In the genomic region with DNA sequence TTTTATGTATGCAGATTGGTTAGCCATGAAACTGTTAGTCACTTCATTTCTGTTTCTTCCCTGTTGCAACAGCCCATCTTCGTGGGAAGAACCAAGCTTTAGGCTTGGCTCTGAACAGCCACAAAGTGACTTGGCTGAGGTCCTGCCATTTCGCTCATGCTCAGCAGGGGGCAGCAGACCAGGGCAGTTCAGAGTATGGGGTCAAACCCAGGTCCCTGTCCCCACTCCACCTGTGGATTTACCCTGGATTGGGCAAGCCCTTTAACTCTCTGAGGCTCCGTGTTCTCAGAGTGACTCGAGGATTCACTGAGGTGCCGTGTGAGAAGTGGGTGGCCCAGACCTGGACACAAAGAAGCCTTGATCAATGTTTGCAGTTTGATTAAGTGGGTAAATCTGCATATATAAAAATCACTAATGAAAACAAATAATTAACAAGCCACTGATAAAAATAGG, we compare ENCODE assay signal across 1 cellular context.
TF ChIP-seq lines count a peak whose summit lies in the region.

No MANE protein-coding gene starts in this region.

TF ChIP-seq in HepG2, 621 proteins besides CTCF, POLR2A, EP300 and RAD21 (continued from another document and continues in another):
- TF ChIP-seq, protein P1, sequence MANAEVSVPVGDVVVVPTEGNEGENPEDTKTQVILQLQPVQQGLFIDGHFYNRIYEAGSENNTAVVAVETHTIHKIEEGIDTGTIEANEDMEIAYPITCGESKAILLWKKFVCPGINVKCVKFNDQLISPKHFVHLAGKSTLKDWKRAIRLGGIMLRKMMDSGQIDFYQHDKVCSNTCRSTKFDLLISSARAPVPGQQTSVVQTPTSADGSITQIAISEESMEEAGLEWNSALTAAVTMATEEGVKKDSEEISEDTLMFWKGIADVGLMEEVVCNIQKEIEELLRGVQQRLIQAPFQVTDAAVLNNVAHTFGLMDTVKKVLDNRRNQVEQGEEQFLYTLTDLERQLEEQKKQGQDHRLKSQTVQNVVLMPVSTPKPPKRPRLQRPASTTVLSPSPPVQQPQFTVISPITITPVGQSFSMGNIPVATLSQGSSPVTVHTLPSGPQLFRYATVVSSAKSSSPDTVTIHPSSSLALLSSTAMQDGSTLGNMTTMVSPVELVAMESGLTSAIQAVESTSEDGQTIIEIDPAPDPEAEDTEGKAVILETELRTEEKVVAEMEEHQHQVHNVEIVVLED (CRISPR knock-in tag; IDR thresholded peaks at IDR 0.05; ENCODE audit: borderline replicate concordance) = peak; percentile 27; the same call in 1 of the 2 replicates
- TF ChIP-seq GFI1 (CRISPR knock-in tag; IDR thresholded peaks at IDR 0.05; ENCODE audit: borderline replicate concordance) = no peak
- peak; percentile 63; the same call in 1 of the 2 replicates for TF ChIP-seq ZBTB25 (CRISPR knock-in tag; IDR thresholded peaks at IDR 0.05)
- no peak for TF ChIP-seq MTA1 (CRISPR knock-in tag; IDR thresholded peaks at IDR 0.05; ENCODE audit: borderline replicate concordance)
- TF ChIP-seq MBNL3 (CRISPR knock-in tag; conservative IDR thresholded peaks at IDR 0.05) = no peak
- no peak for TF ChIP-seq SNAPC2 (CRISPR knock-in tag; IDR thresholded peaks at IDR 0.05)
- TF ChIP-seq ZNF687 (CRISPR knock-in tag; IDR thresholded peaks at IDR 0.05) = peak; percentile 28; the same call in 1 of the 2 replicates
- TF ChIP-seq ZNF777 (CRISPR knock-in tag; IDR thresholded peaks at IDR 0.05) = no peak
- no peak for TF ChIP-seq ZBTB2 (CRISPR knock-in tag; IDR thresholded peaks at IDR 0.05; ENCODE audit: low read depth)
- TF ChIP-seq, protein P2, sequence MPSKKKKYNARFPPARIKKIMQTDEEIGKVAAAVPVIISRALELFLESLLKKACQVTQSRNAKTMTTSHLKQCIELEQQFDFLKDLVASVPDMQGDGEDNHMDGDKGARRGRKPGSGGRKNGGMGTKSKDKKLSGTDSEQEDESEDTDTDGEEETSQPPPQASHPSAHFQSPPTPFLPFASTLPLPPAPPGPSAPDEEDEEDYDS (CRISPR knock-in tag; IDR thresholded peaks at IDR 0.05) = no peak; the same call in 1 of the 2 replicates
- TF ChIP-seq ZNF775 (CRISPR knock-in tag; IDR thresholded peaks at IDR 0.05; ENCODE audit: borderline replicate concordance) = no peak
- TF ChIP-seq MAF1 (CRISPR knock-in tag; IDR thresholded peaks at IDR 0.05; ENCODE audit: borderline replicate concordance) = no peak
- no peak for TF ChIP-seq KAT7 (CRISPR knock-in tag; IDR thresholded peaks at IDR 0.05; ENCODE audit: borderline replicate concordance)
- no peak for TF ChIP-seq U2AF1 (optimal IDR thresholded peaks at IDR 0.05; ENCODE audit: low read depth, low read length)
- TF ChIP-seq ZFP82 (CRISPR knock-in tag; IDR thresholded peaks at IDR 0.05; ENCODE audit: borderline replicate concordance) = no peak
- TF ChIP-seq ZNF136 (CRISPR knock-in tag; IDR thresholded peaks at IDR 0.05; ENCODE audit: low read depth) = no peak
- TF ChIP-seq SRSF9 (IDR thresholded peaks at IDR 0.05; ENCODE audit: borderline replicate concordance, insufficient read depth, low read depth, low read length, poor library complexity, severe bottlenecking) = no peak
- TF ChIP-seq ZBTB3 (CRISPR knock-in tag; IDR thresholded peaks at IDR 0.05; ENCODE audit: borderline replicate concordance, low read depth) = no peak
- no peak for TF ChIP-seq ZNF562 (CRISPR knock-in tag; IDR thresholded peaks at IDR 0.05; ENCODE audit: borderline replicate concordance)
- TF ChIP-seq JARID2 (CRISPR knock-in tag; IDR thresholded peaks at IDR 0.05; ENCODE audit: insufficient replicate concordance) = no peak
- peak; percentile 47; the same call in 1 of the 2 replicates for TF ChIP-seq ZBTB33 (CRISPR knock-in tag; IDR thresholded peaks at IDR 0.05)
- TF ChIP-seq TCF12 (IDR thresholded peaks at IDR 0.05) = no peak
- TF ChIP-seq TCF12 (CRISPR knock-in tag; IDR thresholded peaks at IDR 0.05) = no peak
- TF ChIP-seq PCBP1 (IDR thresholded peaks at IDR 0.05; ENCODE audit: borderline replicate concordance, low read depth, low read length) = no peak
- no peak for TF ChIP-seq HHEX (CRISPR knock-in tag; IDR thresholded peaks at IDR 0.05)
- TF ChIP-seq ZNF841 (CRISPR knock-in tag; IDR thresholded peaks at IDR 0.05; ENCODE audit: borderline replicate concordance) = no peak
- TF ChIP-seq AGO2 (optimal IDR thresholded peaks at IDR 0.05; ENCODE audit: low read depth, low read length) = no peak
- TF ChIP-seq, protein P3, sequence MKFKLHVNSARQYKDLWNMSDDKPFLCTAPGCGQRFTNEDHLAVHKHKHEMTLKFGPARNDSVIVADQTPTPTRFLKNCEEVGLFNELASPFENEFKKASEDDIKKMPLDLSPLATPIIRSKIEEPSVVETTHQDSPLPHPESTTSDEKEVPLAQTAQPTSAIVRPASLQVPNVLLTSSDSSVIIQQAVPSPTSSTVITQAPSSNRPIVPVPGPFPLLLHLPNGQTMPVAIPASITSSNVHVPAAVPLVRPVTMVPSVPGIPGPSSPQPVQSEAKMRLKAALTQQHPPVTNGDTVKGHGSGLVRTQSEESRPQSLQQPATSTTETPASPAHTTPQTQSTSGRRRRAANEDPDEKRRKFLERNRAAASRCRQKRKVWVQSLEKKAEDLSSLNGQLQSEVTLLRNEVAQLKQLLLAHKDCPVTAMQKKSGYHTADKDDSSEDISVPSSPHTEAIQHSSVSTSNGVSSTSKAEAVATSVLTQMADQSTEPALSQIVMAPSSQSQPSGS (CRISPR knock-in tag; IDR thresholded peaks at IDR 0.05) = no peak
- no peak for TF ChIP-seq ASH2L (IDR thresholded peaks at IDR 0.05; ENCODE audit: insufficient read length, low read depth, low read length)
- TF ChIP-seq, protein P4, sequence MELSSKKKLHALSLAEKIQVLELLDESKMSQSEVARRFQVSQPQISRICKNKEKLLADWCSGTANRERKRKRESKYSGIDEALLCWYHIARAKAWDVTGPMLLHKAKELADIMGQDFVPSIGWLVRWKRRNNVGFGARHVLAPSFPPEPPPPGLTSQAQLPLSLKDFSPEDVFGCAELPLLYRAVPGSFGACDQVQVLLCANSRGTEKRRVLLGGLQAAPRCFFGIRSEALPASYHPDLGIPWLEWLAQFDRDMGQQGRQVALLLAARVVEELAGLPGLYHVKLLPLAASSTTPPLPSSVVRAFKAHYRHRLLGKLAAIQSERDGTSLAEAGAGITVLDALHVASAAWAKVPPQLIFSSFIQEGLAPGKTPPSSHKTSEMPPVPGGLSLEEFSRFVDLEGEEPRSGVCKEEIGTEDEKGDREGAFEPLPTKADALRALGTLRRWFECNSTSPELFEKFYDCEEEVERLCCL (CRISPR knock-in tag; IDR thresholded peaks at IDR 0.05; ENCODE audit: borderline replicate concordance) = no peak
- TF ChIP-seq SPEN (CRISPR knock-in tag; IDR thresholded peaks at IDR 0.05; ENCODE audit: low read depth) = peak; percentile 42; the same call in 1 of the 2 replicates
- no peak for TF ChIP-seq KDM3A (CRISPR knock-in tag; IDR thresholded peaks at IDR 0.05; ENCODE audit: low read depth)
- no peak for TF ChIP-seq PAXIP1 (CRISPR knock-in tag; conservative IDR thresholded peaks at IDR 0.05)
- TF ChIP-seq SP5 (CRISPR knock-in tag; IDR thresholded peaks at IDR 0.05; ENCODE audit: borderline replicate concordance, low read depth) = no peak
- TF ChIP-seq ZNF558 (CRISPR knock-in tag; IDR thresholded peaks at IDR 0.05; ENCODE audit: borderline replicate concordance) = no peak
- TF ChIP-seq ZNF550 (CRISPR knock-in tag; IDR thresholded peaks at IDR 0.05; ENCODE audit: borderline replicate concordance) = no peak
- no peak for TF ChIP-seq ZNF367 (CRISPR knock-in tag; IDR thresholded peaks at IDR 0.05; ENCODE audit: borderline replicate concordance)
- TF ChIP-seq ELK4 (CRISPR knock-in tag; IDR thresholded peaks at IDR 0.05; ENCODE audit: borderline replicate concordance) = no peak
- no peak for TF ChIP-seq ZNF850 (CRISPR knock-in tag; conservative IDR thresholded peaks at IDR 0.05)
- TF ChIP-seq ZNF350 (CRISPR knock-in tag; IDR thresholded peaks at IDR 0.05; ENCODE audit: borderline replicate concordance, low read depth) = no peak
